9 cellular contexts compared by ENCODE assay signal in the genomic region with DNA sequence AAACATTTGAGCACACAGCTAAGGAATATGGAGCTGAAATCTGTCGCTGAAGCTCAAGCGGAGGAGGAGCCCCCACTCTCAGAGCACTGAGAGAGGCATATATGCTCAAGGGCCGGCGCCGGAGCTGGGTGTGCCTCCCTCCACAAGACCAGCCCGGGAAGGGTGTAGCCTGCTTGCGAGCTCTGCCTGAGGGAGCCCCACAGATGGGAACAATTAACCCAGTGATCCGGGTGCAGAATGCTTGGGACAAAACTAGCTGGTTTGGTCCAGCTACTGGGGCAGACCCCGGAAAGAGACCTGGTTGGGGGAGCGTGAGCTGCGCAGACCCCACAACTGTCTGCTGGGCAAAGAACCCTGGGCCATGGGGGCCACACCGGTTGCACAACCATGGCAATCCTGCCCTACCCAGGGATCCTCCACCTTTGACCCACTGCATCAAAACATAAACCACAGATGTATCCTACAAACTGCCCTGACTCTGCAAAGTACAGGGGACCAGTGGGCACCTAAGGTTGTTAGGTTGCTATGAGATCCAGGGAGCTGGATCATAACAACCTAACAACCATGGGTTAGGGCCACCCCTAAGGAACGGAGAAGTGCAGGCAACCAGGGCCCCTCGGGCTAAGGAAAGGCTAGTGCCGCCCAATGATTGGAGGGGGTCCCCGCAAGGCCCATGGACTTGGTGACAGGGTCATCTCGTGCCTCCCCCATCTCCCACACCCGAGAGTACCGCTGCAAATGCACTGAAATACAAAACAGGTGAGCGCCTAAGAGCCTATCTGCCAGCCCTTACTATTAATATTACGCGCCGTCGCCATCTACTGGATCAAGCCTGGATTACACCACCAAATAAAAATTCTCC. TPM values are rescaled to one million over a fixed set of nuclear protein-coding genes. Genes with fewer than 3 reads are reported as not detected.
DNase-seq lines count a peak whose midpoint lies in the region; ATAC-seq, FAIRE-seq and TF ChIP-seq lines count a peak whose summit lies in the region.
"Had no signal": no experiment of that assay in that cellular context is flagged by ENCODE, and none has a peak within 500 bp of the region (broad histone marks: within the 10 kb centered on the region; RNA-seq: fewer than 3 reads in every experiment).

No MANE protein-coding gene starts in this region.

- ATAC-seq in HG02588 (IDR thresholded peaks at IDR 0.05; ENCODE audit: unreplicated experiment) = peak; percentile 85

- no peak overlapping the region for H3K9ac ChIP-seq in Loucy (ENCODE audit: low read depth, low read length, poor library complexity, severe bottlenecking)

- WGBS in sigmoid colon, 2 donors = 49 to 59% methylated on average over 24 of the region's 24 CpGs

- H3K79me2 ChIP-seq in Loucy (ENCODE audit: insufficient read depth, low read length) = no peaks in the 10 kb centered on the region

- intact Hi-C loops in sigmoid colon (cut with DNase I) = loop anchor here (5.0 kb wide), 1 partner anchor 336 kb away; no protein-coding TSS in a partner anchor

- TF ChIP-seq EP300 in sigmoid colon (IDR thresholded peaks at IDR 0.05) = no peak

- H3K27ac ChIP-seq in SJSA1 = peak overlapping the region; percentile 42; the same call in 1 of the 2 replicates
- H3K27ac ChIP-seq in sigmoid colon = no peak overlapping the region

- H3K4me2 ChIP-seq in Loucy (ENCODE audit: low read depth, low read length, poor library complexity, severe bottlenecking) = no peak overlapping the region

- DNase-seq in ACHN = peak; percentile 64
- DNase-seq in GM12892 (ENCODE audit: insufficient read length) = peak; percentile 7
- peak; percentile 48 to 67 for DNase-seq in SJSA1 (ENCODE audit: low read depth in 1 of 2, low spot score in 2 of 2)
- peak; percentile 34 for DNase-seq in midbrain (lab: John Stamatoyannopoulos, UW)
- DNase-seq in sigmoid colon = no peak
- DNase-seq: natural killer cell had no signal

- no peak for FAIRE-seq in GM12892 (lab: Jason Lieb, UNC)
- peak; percentile 70 for FAIRE-seq in endometrium (lab: Jason Lieb, UNC)

- H3K4me1 ChIP-seq in Loucy (ENCODE audit: insufficient read depth, low read length, poor library complexity, severe bottlenecking) (no peaks in the 10 kb centered on the region), SJSA1 (replicated peaks) (peaks cover 24% of the 10 kb centered on the region), sigmoid colon (peaks cover 0 to 29% (median 0%) of the 10 kb centered on the region in 4 donors)

- no peak overlapping the region for H3K4me3 ChIP-seq in Loucy (ENCODE audit: low read length, poor library complexity, severe bottlenecking)
- H3K4me3 ChIP-seq in SJSA1 = no peak overlapping the region
- no peak overlapping the region for H3K4me3 ChIP-seq in sigmoid colon

- no peaks in the 10 kb centered on the region for H4K20me1 ChIP-seq in Loucy (ENCODE audit: insufficient read depth, low read length, poor library complexity, severe bottlenecking)

- no peaks in the 10 kb centered on the region for H3K36me3 ChIP-seq in Loucy (ENCODE audit: insufficient read depth, low read length)
- H3K36me3 ChIP-seq in SJSA1 = no peaks in the 10 kb centered on the region
- no peaks in the 10 kb centered on the region for H3K36me3 ChIP-seq in sigmoid colon

- H3K9me3 ChIP-seq in Loucy (ENCODE audit: insufficient read depth, low read depth, low read length) (no peaks in the 10 kb centered on the region), SJSA1 (replicated peaks) (no peaks in the 10 kb centered on the region), sigmoid colon (no peaks in the 10 kb centered on the region)

- no peaks in the 10 kb centered on the region for H3K9me2 ChIP-seq in Loucy (replicated peaks; ENCODE audit: low read depth, low read length)

- no peaks in the 10 kb centered on the region for H3F3A ChIP-seq in Loucy (ENCODE audit: low read depth)

- H3K27me3 ChIP-seq in Loucy (ENCODE audit: insufficient read depth, low read length, poor library complexity, severe bottlenecking) = no peaks in the 10 kb centered on the region
- H3K27me3 ChIP-seq in SJSA1 (replicated peaks) = no peaks in the 10 kb centered on the region
- no peaks in the 10 kb centered on the region for H3K27me3 ChIP-seq in sigmoid colon

- TF ChIP-seq POLR2A in GM12892 (IDR thresholded peaks at IDR 0.05; ENCODE audit: low read depth, low read length) = no peak
- TF ChIP-seq POLR2A in sigmoid colon (IDR thresholded peaks at IDR 0.05) = no peak

- in situ Hi-C loops in ACHN (cut with HindIII; ENCODE audit: low pct_ligation_motif_present, low pct_unique_long_range_greater_than_20kb, low sequenced_read_pairs) = no loop called here

- TF ChIP-seq CTCF in Loucy (conservative IDR thresholded peaks at IDR 0.05; ENCODE audit: low read length) = peak; percentile 71
- TF ChIP-seq CTCF in sigmoid colon (IDR thresholded peaks at IDR 0.05) = peak in 2 of 4 experiments; percentile 21 to 49

- H2AFZ ChIP-seq in Loucy (ENCODE audit: low read length) = peak overlapping the region; percentile 42; the same call in 1 of the 2 replicates

RNA-seq across cellular contexts. Expression of gene SCN1A, which starts 53.4 kb away (rescaled TPM):
- polyA plus RNA-seq in GM12892 (2012; ENCODE audit: missing spikeins) = not detected
- not detected in 2 replicates for total RNA-seq in SJSA1 (2014; rRNA removed; shearing (Covaris generic))
- total RNA-seq in sigmoid colon = under 1 TPM; under 0.01 to 0.36 (median 0.23) TPM
- under 1 TPM in 1 of 3 donors, not detected in 2; 0.10 TPM for polyA plus RNA-seq in sigmoid colon
- total RNA-seq: natural killer cell had no signal
